In genomic region chr20:63009044-63009961, GRCh38 we compare ENCODE assay signal across 9 cellular contexts. TPM values are rescaled to one million over a fixed set of nuclear protein-coding genes. Genes with fewer than 3 reads are reported as not detected.
DNase-seq lines count a peak whose midpoint lies in the region; ATAC-seq and TF ChIP-seq lines count a peak whose summit lies in the region.
"Had no signal": no experiment of that assay in that cellular context is flagged by ENCODE, and none has a peak within 500 bp of the region (broad histone marks: within the 10 kb centered on the region; RNA-seq: fewer than 3 reads in every experiment).

No MANE protein-coding gene starts in this region.

- H3K27ac Mint-ChIP-seq in CD4-positive, alpha-beta memory T cell = peak overlapping the region in 5 of 7 donors; percentile 36 to 95 (median 80)
- H3K27ac Mint-ChIP-seq in activated CD8-positive, alpha-beta T cell treated with anti-CD3 and anti-CD28 coated beads, Interleukin-2, amount 10 ng/mL, durations not matched to agents 7 days and 5 days = no peak overlapping the region

- POLR2A ChIA-PET in CD4-positive, alpha-beta memory T cell (lab: Charles Lee; ENCODE audit: partially characterized antibody) = interaction anchor here (0.6 to 3.3 kb wide), 8 partner anchors 32 to 109 kb away, joined by 3 to 16 read pairs (median 5); partner anchors contain the start of gene GID8
- POLR2A ChIA-PET in activated CD8-positive, alpha-beta T cell treated with anti-CD3 and anti-CD28 coated beads, Interleukin-2, amount 10 ng/mL, durations not matched to agents 7 days and 5 days (lab: Charles Lee) = interaction anchor here (0.6 to 1.7 kb wide), 3 partner anchors 34 to 118 kb away, joined by 3 to 7 read pairs (median 5); no protein-coding TSS in a partner anchor

- H3K27me3 Mint-ChIP-seq in CD4-positive, alpha-beta memory T cell = peaks cover 40% of the 10 kb centered on the region in 2 donors
- peaks cover 58% of the 10 kb centered on the region for H3K27me3 Mint-ChIP-seq in activated CD8-positive, alpha-beta T cell treated with anti-CD3 and anti-CD28 coated beads, Interleukin-2, amount 10 ng/mL, durations not matched to agents 7 days and 5 days (ENCODE audit: low read depth)

- DNase-seq in CD4-positive, alpha-beta memory T cell = peak; percentile 74 to 82 (median 74)
- peak; percentile 69 for DNase-seq in NCI-H748 (lab: John Stamatoyannopoulos, UW; ENCODE audit: unreplicated experiment)
- DNase-seq in activated CD8-positive, alpha-beta T cell treated with anti-CD3 and anti-CD28 coated beads, Interleukin-2, amount 10 ng/mL, durations not matched to agents 7 days and 5 days = peak; percentile 87
- peak; percentile 62 to 73 (median 67) for DNase-seq in effector memory CD4-positive, alpha-beta T cell
- DNase-seq in mucosa of descending colon = peak; percentile 78 to 87 (median 84)
- DNase-seq in stimulated activated CD8-positive, alpha-beta memory T cell treated with anti-CD3 and anti-CD28 coated beads, Interleukin-7, amount 100 ng/mL, for 4 hours (ENCODE audit: low read depth in 2 of 2) = peak; percentile 59 to 66

- H3K27ac ChIP-seq in CD4-positive, alpha-beta memory T cell (ENCODE audit: low read depth, low read length) = no peak overlapping the region
- no peak overlapping the region for H3K27ac ChIP-seq in effector memory CD4-positive, alpha-beta T cell (ENCODE audit: insufficient read depth, low read length, poor library complexity, severe bottlenecking)

- CTCF ChIA-PET in CD4-positive, alpha-beta memory T cell (lab: Charles Lee; ENCODE audit: partially characterized antibody) = interaction anchor here (0.7 to 2.8 kb wide), 18 partner anchors 29 to 148 kb away, joined by 3 to 35 read pairs (median 6); partner anchors contain the start of gene TCFL5
- CTCF ChIA-PET in activated CD8-positive, alpha-beta T cell treated with anti-CD3 and anti-CD28 coated beads, Interleukin-2, amount 10 ng/mL, durations not matched to agents 7 days and 5 days (lab: Charles Lee) = interaction anchor here (0.6 to 2.2 kb wide), 22 partner anchors 10 to 186 kb away, joined by 3 to 56 read pairs (median 4); no protein-coding TSS in a partner anchor

- peaks cover 0 to 3% of the 10 kb centered on the region in 2 donors for H3K36me3 Mint-ChIP-seq in CD4-positive, alpha-beta memory T cell
- H3K36me3 Mint-ChIP-seq in activated CD8-positive, alpha-beta T cell treated with anti-CD3 and anti-CD28 coated beads, Interleukin-2, amount 10 ng/mL, durations not matched to agents 7 days and 5 days (ENCODE audit: low read depth) = peaks cover 2% of the 10 kb centered on the region

- H3K4me3 ChIP-seq in CD4-positive, alpha-beta memory T cell (ENCODE audit: low read length in 2 of 2) = peak overlapping the region in 1 of 2 donors; percentile 65
- peak overlapping the region; percentile 35 for H3K4me3 ChIP-seq in effector memory CD4-positive, alpha-beta T cell (ENCODE audit: insufficient read depth, low read depth, low read length, poor library complexity, severe bottlenecking)
- H3K4me3 ChIP-seq in mucosa of descending colon = no peak overlapping the region

- ATAC-seq in GM19324 (IDR thresholded peaks at IDR 0.05; ENCODE audit: low FRiP score, unreplicated experiment) (peak; percentile 54), HG03442 (IDR thresholded peaks at IDR 0.05; ENCODE audit: unreplicated experiment) (peak; percentile 44), mucosa of descending colon (peak; percentile 89)
- peak; percentile 73 for ATAC-seq in activated CD8-positive, alpha-beta T cell treated with anti-CD3 and anti-CD28 coated beads, Interleukin-2, amount 10 ng/mL, durations not matched to agents 7 days and 5 days

- peaks cover 3 to 19% (median 17%) of the 10 kb centered on the region in 8 donors for H3K9me3 Mint-ChIP-seq in CD4-positive, alpha-beta memory T cell
- H3K9me3 Mint-ChIP-seq in activated CD8-positive, alpha-beta T cell treated with anti-CD3 and anti-CD28 coated beads, Interleukin-2, amount 10 ng/mL, durations not matched to agents 7 days and 5 days (ENCODE audit: insufficient read depth) = peaks cover 16% of the 10 kb centered on the region

- H3K9me3 ChIP-seq in CD4-positive, alpha-beta memory T cell (ENCODE audit: control insufficient read depth in 1 of 2, low read length in 2 of 2) = no peaks in the 10 kb centered on the region
- peaks cover 4% of the 10 kb centered on the region for H3K9me3 ChIP-seq in effector memory CD4-positive, alpha-beta T cell (ENCODE audit: control insufficient read depth, low read length)
- H3K9me3 ChIP-seq in mucosa of descending colon = no peaks in the 10 kb centered on the region

- H3K27me3 ChIP-seq in CD4-positive, alpha-beta memory T cell (ENCODE audit: insufficient read depth, low read length) = peaks cover 31% of the 10 kb centered on the region
- peaks cover 42% of the 10 kb centered on the region for H3K27me3 ChIP-seq in effector memory CD4-positive, alpha-beta T cell (replicated peaks; ENCODE audit: control insufficient read depth, insufficient read depth, low read length, poor library complexity, severe bottlenecking)

- H3K36me3 ChIP-seq in CD4-positive, alpha-beta memory T cell (ENCODE audit: insufficient read depth, low read length) = no peaks in the 10 kb centered on the region
- H3K36me3 ChIP-seq in effector memory CD4-positive, alpha-beta T cell (ENCODE audit: control insufficient read depth, insufficient read depth, low read length) = no peaks in the 10 kb centered on the region
- no peaks in the 10 kb centered on the region for H3K36me3 ChIP-seq in mucosa of descending colon (ENCODE audit: low read depth)

- H3K4me1 Mint-ChIP-seq in CD4-positive, alpha-beta memory T cell = peaks cover 7 to 43% (median 26%) of the 10 kb centered on the region in 4 donors
- H3K4me1 Mint-ChIP-seq in activated CD8-positive, alpha-beta T cell treated with anti-CD3 and anti-CD28 coated beads, Interleukin-2, amount 10 ng/mL, durations not matched to agents 7 days and 5 days (ENCODE audit: low read depth) = peaks cover 30% of the 10 kb centered on the region

- peak overlapping the region in 6 of 8 donors; percentile 86 to 92 (median 90) for H3K4me3 Mint-ChIP-seq in CD4-positive, alpha-beta memory T cell
- H3K4me3 Mint-ChIP-seq in activated CD8-positive, alpha-beta T cell treated with anti-CD3 and anti-CD28 coated beads, Interleukin-2, amount 10 ng/mL, durations not matched to agents 7 days and 5 days = peak overlapping the region; percentile 12

- TF ChIP-seq CTCF in mucosa of descending colon (IDR thresholded peaks at IDR 0.05) = peak; percentile 82

- H3K4me1 ChIP-seq in CD4-positive, alpha-beta memory T cell (ENCODE audit: insufficient read depth, low read length) = peaks cover 44% of the 10 kb centered on the region
- H3K4me1 ChIP-seq in effector memory CD4-positive, alpha-beta T cell (ENCODE audit: control insufficient read depth, insufficient read depth, low read length, poor library complexity, severe bottlenecking) = peaks cover 54% of the 10 kb centered on the region
- H3K4me1 ChIP-seq in mucosa of descending colon (ENCODE audit: low read depth) = peaks cover 8% of the 10 kb centered on the region

- intact Hi-C loops in CD4-positive, alpha-beta memory T cell (cut with micrococcal nuclease) = loop anchor here (1.0 to 10.0 kb wide), 6 partner anchors 37 to 345 kb away; partner anchors contain the start of gene SLC17A9
- intact Hi-C loops in mucosa of descending colon (cut with DNase I, micrococcal nuclease) = loop anchor here (2.0 to 10.0 kb wide), 2 partner anchors 37 to 135 kb away; no protein-coding TSS in a partner anchor

RNA-seq across cellular contexts. Expression of gene BHLHE23, which starts 2.5 kb away (rescaled TPM):
- not detected for total RNA-seq in CD4-positive, alpha-beta memory T cell
- polyA plus RNA-seq in CD4-positive, alpha-beta memory T cell = not detected
- not detected for total RNA-seq in activated CD8-positive, alpha-beta T cell treated with anti-CD3 and anti-CD28 coated beads, Interleukin-2, amount 10 ng/mL, durations not matched to agents 7 days and 5 days
- not detected for total RNA-seq in mucosa of descending colon
- total RNA-seq: glomerular endothelial cell had no signal

RNA-seq across cellular contexts. Expression of gene SLC17A9, which starts 56.8 kb away (rescaled TPM):
- 1 to 10 TPM; 2.1 to 2.4 TPM for total RNA-seq in CD4-positive, alpha-beta memory T cell
- polyA plus RNA-seq in CD4-positive, alpha-beta memory T cell = under 1 TPM in 1 of 2 donors, not detected in 1; 0.13 TPM
- total RNA-seq in activated CD8-positive, alpha-beta T cell treated with anti-CD3 and anti-CD28 coated beads, Interleukin-2, amount 10 ng/mL, durations not matched to agents 7 days and 5 days = 10 to 100 TPM; 57.8 to 69.7 TPM
- total RNA-seq in mucosa of descending colon = 10 to 100 TPM in 1 of 3 donors, 1 to 10 TPM in 2; 4.8 to 22.2 (median 6.4) TPM
